Comparison of ENCODE assay signal across 7 cellular contexts in genomic region chr22:46150615-46151423, GRCh38. TPM values are rescaled to one million over a fixed set of nuclear protein-coding genes. Genes with fewer than 3 reads are reported as not detected.
DNase-seq lines count a peak whose midpoint lies in the region; ATAC-seq and TF ChIP-seq lines count a peak whose summit lies in the region.

No MANE protein-coding gene starts in this region.

- WGBS in spleen, 5 donors, result 0 to 1% (median 0%) methylated on average over 10 to 105 of the region's 105 CpGs

- TF ChIP-seq CTCF in ascending aorta (IDR thresholded peaks at IDR 0.05) (no peak), spleen (IDR thresholded peaks at IDR 0.05 in 8 of 11, conservative IDR thresholded peaks at IDR 0.05 in 3 of 11) (no peak)

- H3K9ac ChIP-seq in iPS-15b (ENCODE audit: low read depth, low read length), result peak overlapping the region; percentile 65

- peaks cover 0 to 12% of the 10 kb centered on the region in 2 donors for H3K4me1 ChIP-seq in ascending aorta
- H3K4me1 ChIP-seq in iPS-15b (ENCODE audit: control insufficient read depth, insufficient read depth, low read length), result peaks cover 5% of the 10 kb centered on the region
- H3K4me1 ChIP-seq in spleen, result peaks cover 12 to 54% (median 29%) of the 10 kb centered on the region in 6 donors

- intact Hi-C loops in ascending aorta (cut with DNase I) (loop anchor here (1.0 to 5.0 kb wide), 7 partner anchors 28 to 186 kb away; partner anchors contain the start of genes CDPF1, GTSE1, TRMU and TTC38), spleen (cut with DNase I; ENCODE audit: low total_unique reads) (no loop called here)

- ATAC-seq in GM18909 (IDR thresholded peaks at IDR 0.05; ENCODE audit: poor library complexity, unreplicated experiment) (peak; percentile 28), HG02981 (IDR thresholded peaks at IDR 0.05; ENCODE audit: unreplicated experiment) (peak; percentile 15)

- TF ChIP-seq POLR2A in spleen (IDR thresholded peaks at IDR 0.05), result no peak

- H3K36me3 ChIP-seq in ascending aorta, result no peaks in the 10 kb centered on the region
- H3K36me3 ChIP-seq in iPS-15b (ENCODE audit: control insufficient read depth, insufficient read depth, low read length), result no peaks in the 10 kb centered on the region
- peaks cover 0 to 34% (median 0%) of the 10 kb centered on the region in 6 donors for H3K36me3 ChIP-seq in spleen

- H3K4me3 ChIP-seq in ascending aorta (peak overlapping the region; percentile 91 to 94), iPS-15b (ENCODE audit: low read depth, low read length) (peak overlapping the region; percentile 78), spleen (peak overlapping the region; percentile 70 to 98 (median 82))

- DNase-seq in SW480 (ENCODE audit: low spot score) (peak; percentile 7), ascending aorta (ENCODE audit: low spot score in 2 of 2) (no peak), spleen (peak; percentile 90), NCI-H774 (lab: John Stamatoyannopoulos, UW) (no peak)

- no peaks in the 10 kb centered on the region for H3K27me3 ChIP-seq in ascending aorta
- peaks cover 35% of the 10 kb centered on the region for H3K27me3 ChIP-seq in iPS-15b (ENCODE audit: control insufficient read depth, insufficient read depth, low read length)
- H3K27me3 ChIP-seq in spleen (replicated peaks in 1 of 7), result no peaks in the 10 kb centered on the region

- H3K9me3 ChIP-seq in ascending aorta, result no peaks in the 10 kb centered on the region
- H3K9me3 ChIP-seq in iPS-15b (ENCODE audit: control insufficient read depth, insufficient read depth, low read length), result no peaks in the 10 kb centered on the region
- no peaks in the 10 kb centered on the region for H3K9me3 ChIP-seq in spleen

- H3K27ac ChIP-seq in ascending aorta (peak overlapping the region; percentile 85 to 93), spleen (peak overlapping the region; percentile 22 to 86 (median 78))

RNA-seq across cellular contexts. Expression of gene PPARA, which starts 0.5 kb away (rescaled TPM):
- total RNA-seq in ascending aorta, result 20.1 TPM
- total RNA-seq in spleen, result 10 to 100 TPM; 21.2 to 40.9 (median 24.8) TPM
- 1 to 10 TPM; 2.0 to 5.8 (median 2.4) TPM for polyA plus RNA-seq in spleen

Comparison
In these comparisons a context has a peak if more than half of its experiments do, and no peak if none do; other contexts are left out.
1. DNase-seq: peak in SW480 (single experiment) and spleen (single experiment); none in ascending aorta (0 of 2) and NCI-H774 (single experiment).
2. Peak in every context shown above with its lines, with median percentiles within 50 percentile points of each other: H3K4me3 ChIP-seq.